ENCODE assay signal across 11 cellular contexts in genomic region chr16:3861808-3862451, GRCh38. TPM values are rescaled to one million over a fixed set of nuclear protein-coding genes. Genes with fewer than 3 reads are reported as not detected.
DNase-seq lines count a peak whose midpoint lies in the region; ATAC-seq, FAIRE-seq and TF ChIP-seq lines count a peak whose summit lies in the region.
"Had no signal": no experiment of that assay in that cellular context is flagged by ENCODE, and none has a peak within 500 bp of the region (broad histone marks: within the 10 kb centered on the region; RNA-seq: fewer than 3 reads in every experiment).

No MANE protein-coding gene starts in this region.

- H3K9me3 Mint-ChIP-seq in stimulated activated naive CD8-positive, alpha-beta T cell treated with anti-CD3 and anti-CD28 coated beads, Interleukin-15, amount 100 ng/mL, for 72 hours, result no peaks in the 10 kb centered on the region
- no peaks in the 10 kb centered on the region for H3K9me3 Mint-ChIP-seq in T-cell

- H3K9me3 ChIP-seq in hepatocyte (ENCODE audit: low read depth), result no peaks in the 10 kb centered on the region
- no peaks in the 10 kb centered on the region for H3K9me3 ChIP-seq in effector memory CD4-positive, alpha-beta T cell (ENCODE audit: control insufficient read depth, low read length)

- H3K36me3 Mint-ChIP-seq in T-cell, result no peaks in the 10 kb centered on the region

- POLR2A ChIA-PET in T-cell (lab: Charles Lee), result interaction anchor here (0.6 to 0.9 kb wide), 2 partner anchors 13 to 976 kb away, joined by 3 to 4 read pairs; no protein-coding TSS in a partner anchor

- H3K36me3 ChIP-seq in hepatocyte (replicated peaks; ENCODE audit: insufficient read depth, low read depth), result no peaks in the 10 kb centered on the region
- no peaks in the 10 kb centered on the region for H3K36me3 ChIP-seq in effector memory CD4-positive, alpha-beta T cell (ENCODE audit: control insufficient read depth, insufficient read depth, low read length)

- CTCF ChIA-PET in T-cell (lab: Charles Lee), result interaction anchor here (0.6 to 1.0 kb wide), 4 partner anchors 10 to 101 kb away, joined by 3 to 5 read pairs (median 4); no protein-coding TSS in a partner anchor

- peak overlapping the region; percentile 44 for H3K4me2 ChIP-seq in hepatocyte

- H3K27me3 ChIP-seq in hepatocyte, result no peaks in the 10 kb centered on the region
- H3K27me3 ChIP-seq in effector memory CD4-positive, alpha-beta T cell (replicated peaks; ENCODE audit: control insufficient read depth, insufficient read depth, low read length, poor library complexity, severe bottlenecking), result no peaks in the 10 kb centered on the region

- H3K4me3 ChIP-seq in hepatocyte, result no peak overlapping the region
- H3K4me3 ChIP-seq in effector memory CD4-positive, alpha-beta T cell (ENCODE audit: insufficient read depth, low read depth, low read length, poor library complexity, severe bottlenecking), result no peak overlapping the region

- peaks cover 84% of the 10 kb centered on the region for H3K4me1 Mint-ChIP-seq in stimulated activated naive CD8-positive, alpha-beta T cell treated with anti-CD3 and anti-CD28 coated beads, Interleukin-15, amount 100 ng/mL, for 72 hours
- peaks cover 90 to 95% (median 92%) of the 10 kb centered on the region in 3 donors for H3K4me1 Mint-ChIP-seq in T-cell

- no peak for TF ChIP-seq CTCF in hepatocyte (IDR thresholded peaks at IDR 0.05; ENCODE audit: poor library complexity)

- intact Hi-C loops in sciatic nerve (cut with DNase I), result no loop called here

- peaks cover 30% of the 10 kb centered on the region for H3K4me1 ChIP-seq in hepatocyte (ENCODE audit: insufficient read depth)
- H3K4me1 ChIP-seq in effector memory CD4-positive, alpha-beta T cell (ENCODE audit: control insufficient read depth, insufficient read depth, low read length, poor library complexity, severe bottlenecking), result peaks cover 26% of the 10 kb centered on the region

- H3K79me2 ChIP-seq in hepatocyte, result peaks cover 100% of the 10 kb centered on the region

- peak; percentile 34 for DNase-seq in stimulated activated naive CD8-positive, alpha-beta T cell treated with anti-CD3 and anti-CD28 coated beads, Interleukin-15, Interleukin-2, amounts not matched to agents 100 U/mL and 50 U/mL, for 24 hours
- no peak for DNase-seq in stimulated activated naive CD8-positive, alpha-beta T cell treated with anti-CD3 and anti-CD28 coated beads, Interleukin-15, amount 100 ng/mL, for 72 hours
- DNase-seq in T-cell (no peak), hepatocyte (ENCODE audit: low spot score) (no peak), urothelium cell line (ENCODE audit: low spot score) (peak; percentile 24), sciatic nerve (ENCODE audit: low spot score) (no peak)
- no peak for DNase-seq in effector memory CD4-positive, alpha-beta T cell
- DNase-seq: activated effector memory CD4-positive, alpha-beta T cell treated with Interleukin-2 at 50 U/mL for 16 hours; DMS153; stimulated activated CD4-positive, alpha-beta T cell treated with anti-CD3 and anti-CD28 coated beads, Interleukin-12 subunit alpha, Interleukin-12 subunit beta, amount 100 ng/mL, for 4 hours had no signal

- peak overlapping the region; percentile 29 for H3K27ac ChIP-seq in hepatocyte
- H3K27ac ChIP-seq in effector memory CD4-positive, alpha-beta T cell (ENCODE audit: insufficient read depth, low read length, poor library complexity, severe bottlenecking), result no peak overlapping the region

- H4K20me1 ChIP-seq in hepatocyte (ENCODE audit: insufficient read depth, poor library complexity, severe bottlenecking), result peaks cover 100% of the 10 kb centered on the region

- FAIRE-seq in urothelium cell line (lab: Jason Lieb, UNC), result no peak

- ATAC-seq in stimulated activated naive CD8-positive, alpha-beta T cell treated with anti-CD3 and anti-CD28 coated beads, Interleukin-15, Interleukin-2, amounts not matched to agents 100 U/mL and 50 U/mL, for 24 hours, result no peak
- no peak for ATAC-seq in stimulated activated naive CD8-positive, alpha-beta T cell treated with anti-CD3 and anti-CD28 coated beads, Interleukin-15, amount 100 ng/mL, for 72 hours
- peak in 3 of 4 experiments; percentile 28 to 45 (median 29) for ATAC-seq in T-cell (replicated peaks in 1 of 4)
- no peak for ATAC-seq in HG03108 (IDR thresholded peaks at IDR 0.05; ENCODE audit: unreplicated experiment)
- no peak for ATAC-seq in sciatic nerve

- no peak overlapping the region for H2AFZ ChIP-seq in hepatocyte

- no peak overlapping the region for H3K4me3 Mint-ChIP-seq in stimulated activated naive CD8-positive, alpha-beta T cell treated with anti-CD3 and anti-CD28 coated beads, Interleukin-15, amount 100 ng/mL, for 72 hours
- H3K4me3 Mint-ChIP-seq in T-cell, result peak overlapping the region; percentile 1 to 26 (median 22)

- no peaks in the 10 kb centered on the region for H3K27me3 Mint-ChIP-seq in stimulated activated naive CD8-positive, alpha-beta T cell treated with anti-CD3 and anti-CD28 coated beads, Interleukin-15, amount 100 ng/mL, for 72 hours
- no peaks in the 10 kb centered on the region for H3K27me3 Mint-ChIP-seq in T-cell

- 54% methylated on average over 12 of the region's 12 CpGs for WGBS in hepatocyte (ENCODE audit: low lambda C conversion rate, missing lambda C conversion rate)

- no peak overlapping the region for H3K27ac Mint-ChIP-seq in stimulated activated naive CD8-positive, alpha-beta T cell treated with anti-CD3 and anti-CD28 coated beads, Interleukin-15, amount 100 ng/mL, for 72 hours
- no peak overlapping the region for H3K27ac Mint-ChIP-seq in T-cell

- no peaks in the 10 kb centered on the region for H3K9me2 ChIP-seq in hepatocyte (replicated peaks; ENCODE audit: insufficient read depth)

RNA-seq across cellular contexts. Expression of gene CREBBP, which starts 18.6 kb away (rescaled TPM):
- total RNA-seq in T-cell (100 to 1,000 TPM; 114 to 183 (median 127) TPM), hepatocyte (18.9 and 30.8 TPM in 2 replicates), sciatic nerve (120 TPM)
- 31.5 and 32.7 TPM in 2 replicates for polyA plus RNA-seq in hepatocyte

Comparison
In these comparisons a context has a peak if more than half of its experiments do, and no peak if none do; other contexts are left out.
1. DNase-seq: peak in stimulated activated naive CD8-positive, alpha-beta T cell treated with anti-CD3 and anti-CD28 coated beads, Interleukin-15, Interleukin-2, amounts not matched to agents 100 U/mL and 50 U/mL, for 24 hours (single experiment) and urothelium cell line (single experiment); none in stimulated activated naive CD8-positive, alpha-beta T cell treated with anti-CD3 and anti-CD28 coated beads, Interleukin-15, amount 100 ng/mL, for 72 hours (0 of 2), T-cell (0 of 34), hepatocyte (single experiment), effector memory CD4-positive, alpha-beta T cell (0 of 3) and sciatic nerve (single experiment).
2. ATAC-seq: peak in T-cell (3 of 4); none in stimulated activated naive CD8-positive, alpha-beta T cell treated with anti-CD3 and anti-CD28 coated beads, Interleukin-15, Interleukin-2, amounts not matched to agents 100 U/mL and 50 U/mL, for 24 hours (single experiment), stimulated activated naive CD8-positive, alpha-beta T cell treated with anti-CD3 and anti-CD28 coated beads, Interleukin-15, amount 100 ng/mL, for 72 hours (single experiment), HG03108 (single experiment) and sciatic nerve (single experiment).
3. H3K4me3 Mint-ChIP-seq: peak in T-cell (3 of 3); none in stimulated activated naive CD8-positive, alpha-beta T cell treated with anti-CD3 and anti-CD28 coated beads, Interleukin-15, amount 100 ng/mL, for 72 hours (0 of 2).